Comparison of ENCODE assay signal across 1 cellular context in the genomic region with DNA sequence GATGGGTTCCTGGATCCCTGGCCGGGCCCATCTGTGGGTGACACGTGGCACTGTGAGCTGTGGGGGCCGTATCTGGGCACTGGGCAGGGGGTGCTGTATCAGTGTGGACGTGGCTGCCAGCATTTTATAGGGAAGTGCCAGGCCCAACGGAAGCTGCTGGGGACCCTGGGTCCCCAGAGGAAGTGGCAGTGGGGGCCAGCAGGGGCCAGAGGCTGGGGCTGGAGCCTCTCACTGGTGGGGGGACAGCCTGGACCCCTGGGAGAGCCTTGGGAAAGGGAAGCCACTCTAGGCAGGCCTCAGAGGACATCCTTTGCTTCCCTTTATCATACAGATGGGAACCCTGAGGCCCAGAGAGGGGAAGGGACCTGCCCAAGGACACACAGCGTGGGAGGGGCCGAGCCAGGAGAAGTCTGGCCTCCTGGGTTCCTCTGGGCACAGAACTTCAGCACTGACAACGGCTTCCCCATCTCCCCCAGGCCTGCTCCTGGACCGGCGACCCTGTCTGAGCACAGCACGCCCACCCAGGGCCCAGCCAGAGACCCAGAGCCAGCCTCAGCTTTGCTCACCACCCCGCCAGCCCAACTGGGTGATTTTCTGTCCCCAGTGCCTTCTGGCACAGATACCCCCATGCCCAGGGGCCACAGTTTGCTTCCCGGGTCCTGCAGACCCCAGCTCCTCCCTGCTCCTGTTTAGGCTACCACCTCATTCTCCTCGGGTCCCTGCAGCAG.
TF ChIP-seq lines count a peak whose summit lies in the region.

No MANE protein-coding gene starts in this region.

TF ChIP-seq in HepG2, 621 proteins besides CTCF, POLR2A, EP300 and RAD21:
- TF ChIP-seq JUN (CRISPR knock-in tag; IDR thresholded peaks at IDR 0.05) (no peak), ZNF768 (CRISPR knock-in tag; IDR thresholded peaks at IDR 0.05) (peak; percentile 96)
